ENCODE assay signal across 9 cellular contexts in genomic region chr14:68312884-68313725, GRCh38.
DNase-seq lines count a peak whose midpoint lies in the region; ATAC-seq and TF ChIP-seq lines count a peak whose summit lies in the region.
"Had no signal": no experiment of that assay in that cellular context is flagged by ENCODE, and none has a peak within 500 bp of the region (broad histone marks: within the 10 kb centered on the region; RNA-seq: fewer than 3 reads in every experiment).

No MANE protein-coding gene starts in this region.

- WGBS in body of pancreas, 2 donors, result 74 to 85% methylated on average over 9 of the region's 9 CpGs
- 77% methylated on average over 9 of the region's 9 CpGs for WGBS in prostate gland

- intact Hi-C loops in body of pancreas (cut with DNase I), result no loop called here
- intact Hi-C loops in prostate gland (cut with DNase I), result no loop called here

- no peaks in the 10 kb centered on the region for H3K36me3 ChIP-seq in body of pancreas (replicated peaks in 1 of 2; ENCODE audit: insufficient read depth in 1 of 2, low read depth in 2 of 2)
- no peaks in the 10 kb centered on the region for H3K36me3 ChIP-seq in prostate gland

- H3K27me3 ChIP-seq in body of pancreas (no peaks in the 10 kb centered on the region), prostate gland (replicated peaks; ENCODE audit: insufficient read depth) (no peaks in the 10 kb centered on the region)

- H3K9me3 ChIP-seq in body of pancreas (no peaks in the 10 kb centered on the region), prostate gland (no peaks in the 10 kb centered on the region)

- DNase-seq in GM10266 (ENCODE audit: extremely low spot score) (peak; percentile 59), body of pancreas (no peak), DMS53 (lab: John Stamatoyannopoulos, UW) (no peak), prostate gland (ENCODE audit: low spot score) (no peak), occipital lobe (lab: John Stamatoyannopoulos, UW) (no peak)
- no peak for DNase-seq in NK-92 treated with Interleukin-12 subunit alpha and Interleukin-12 subunit beta, amount 100 ng/mL, for 24 hours (lab: John Stamatoyannopoulos, UW)
- DNase-seq: DMS79 had no signal

- ATAC-seq in GM19351 (IDR thresholded peaks at IDR 0.05; ENCODE audit: unreplicated experiment), result peak; percentile 92
- ATAC-seq in HG03060 (IDR thresholded peaks at IDR 0.05; ENCODE audit: low read depth, unreplicated experiment), result peak; percentile 90
- ATAC-seq in body of pancreas, result no peak

- no peak for TF ChIP-seq POLR2A in body of pancreas (IDR thresholded peaks at IDR 0.05)
- TF ChIP-seq POLR2A in prostate gland (IDR thresholded peaks at IDR 0.05), result no peak

- H3K27ac ChIP-seq in body of pancreas, result peak overlapping the region; percentile 9 to 55 (median 32)
- H3K27ac ChIP-seq in prostate gland, result no peak overlapping the region

- H3K4me3 ChIP-seq in body of pancreas, result no peak overlapping the region
- H3K4me3 ChIP-seq in prostate gland, result no peak overlapping the region

- TF ChIP-seq CTCF in GM10266 (IDR thresholded peaks at IDR 0.05; ENCODE audit: control insufficient read depth, insufficient read depth, low read depth, missing control alignments), result no peak
- no peak for TF ChIP-seq CTCF in body of pancreas (IDR thresholded peaks at IDR 0.05)
- TF ChIP-seq CTCF in prostate gland (IDR thresholded peaks at IDR 0.05), result no peak

- H3K4me1 ChIP-seq in body of pancreas (peaks cover 52% of the 10 kb centered on the region), prostate gland (replicated peaks) (peaks cover 5% of the 10 kb centered on the region)

Comparison
In these comparisons a context has a peak if more than half of its experiments do, and no peak if none do; other contexts are left out.
1. H3K27ac ChIP-seq: peak in body of pancreas (4 of 4); none in prostate gland (0 of 2).